ENCODE assay signal across 26 cellular contexts in genomic region chr10:4669585-4669984, GRCh38.
"Had no signal": no experiment of that assay in that cellular context is flagged by ENCODE, and none has a peak within 500 bp of the region (broad histone marks: within the 10 kb centered on the region; RNA-seq: fewer than 3 reads in every experiment).

No MANE protein-coding gene starts in this region.

- H3K27ac ChIP-seq: brain microvascular endothelial cell had no signal

- H3K36me3 Mint-ChIP-seq: activated CD4-positive, alpha-beta memory T cell treated with anti-CD3 and anti-CD28 coated beads for 36 hours; activated naive CD8-positive, alpha-beta T cell had no signal

- ATAC-seq: activated T-helper 17 cell treated with anti-CD3 and anti-CD28 coated beads, Interleukin-2, amount 50 U/mL, for 72 hours; T-helper 17 cell had no signal

- DNase-seq: activated B cell treated with CpG ODN at 0.5 μM for 24 hours; activated CD4-positive, alpha-beta memory T cell treated with anti-CD3 and anti-CD28 coated beads for 36 hours; activated CD4-positive, alpha-beta T cell treated with anti-CD3 and anti-CD28 coated beads for 1 hour; activated CD4-positive, alpha-beta T cell treated with anti-CD3 and anti-CD28 coated beads, Interleukin-2, amount 10 ng/mL, durations not matched to agents 7 days and 5 days; activated CD8-positive, alpha-beta memory T cell treated with anti-CD3 and anti-CD28 coated beads for 24 hours; activated gamma-delta T cell; activated naive CD4-positive, alpha-beta T cell treated with anti-CD3 and anti-CD28 coated beads for 36 hours; activated T-cell treated with anti-CD3 and anti-CD28 coated beads for 4 hours; activated T-cell treated with anti-CD3 and anti-CD28 coated beads, Interleukin-2, amount 50 U/mL, for 48 hours; amygdala; brain microvascular endothelial cell; cerebellar nuclear complex; MM.1S; NCI-H1105; NCI-H1436 treated with DMSO at 0.1 percent for 48 hours; NCI-H187; NCI-H2081; NCI-H510A treated with DMSO at 0.1 percent for 48 hours; NCI-H69; NK-92 treated with Interleukin-12 subunit alpha and Interleukin-12 subunit beta, amount 100 ng/mL, for 24 hours; OCI-M1; SIG-M5; T-helper 17 cell; T-helper 9 cell had no signal

- H3K4me1 Mint-ChIP-seq: activated B cell treated with CpG ODN at 0.5 μM for 24 hours; activated CD4-positive, alpha-beta T cell treated with anti-CD3 and anti-CD28 coated beads, Interleukin-2, amount 10 ng/mL, durations not matched to agents 7 days and 5 days; activated T-helper 17 cell treated with anti-CD3 and anti-CD28 coated beads, Interleukin-2, amount 50 U/mL, for 72 hours; T-helper 17 cell had no signal

- H3K9me3 Mint-ChIP-seq: activated CD4-positive, alpha-beta memory T cell treated with anti-CD3 and anti-CD28 coated beads for 36 hours; activated CD4-positive, alpha-beta T cell treated with anti-CD3 and anti-CD28 coated beads, Interleukin-2, amount 10 ng/mL, durations not matched to agents 7 days and 5 days; activated T-helper 17 cell treated with anti-CD3 and anti-CD28 coated beads, Interleukin-2, amount 50 U/mL, for 72 hours had no signal

- H3K27me3 ChIP-seq: brain microvascular endothelial cell had no signal

- H3K36me3 ChIP-seq: brain microvascular endothelial cell had no signal

- H3K27ac Mint-ChIP-seq: activated B cell treated with CpG ODN at 0.5 μM for 24 hours; activated CD4-positive, alpha-beta memory T cell treated with anti-CD3 and anti-CD28 coated beads for 36 hours; activated CD4-positive, alpha-beta T cell treated with anti-CD3 and anti-CD28 coated beads, Interleukin-2, amount 10 ng/mL, durations not matched to agents 7 days and 5 days; activated naive CD4-positive, alpha-beta T cell treated with anti-CD3 and anti-CD28 coated beads for 36 hours; activated naive CD8-positive, alpha-beta T cell; activated T-helper 17 cell treated with anti-CD3 and anti-CD28 coated beads, Interleukin-2, amount 50 U/mL, for 72 hours; T-helper 17 cell had no signal

- H3K4me3 Mint-ChIP-seq: activated B cell treated with CpG ODN at 0.5 μM for 24 hours; activated CD4-positive, alpha-beta memory T cell treated with anti-CD3 and anti-CD28 coated beads for 36 hours; activated CD4-positive, alpha-beta T cell treated with anti-CD3 and anti-CD28 coated beads, Interleukin-2, amount 10 ng/mL, durations not matched to agents 7 days and 5 days; activated naive CD4-positive, alpha-beta T cell treated with anti-CD3 and anti-CD28 coated beads for 36 hours; activated naive CD8-positive, alpha-beta T cell; activated T-helper 17 cell treated with anti-CD3 and anti-CD28 coated beads, Interleukin-2, amount 50 U/mL, for 72 hours; T-helper 17 cell had no signal
